In genomic region chrX:154980330-154981115, GRCh38 we compare ENCODE assay signal across 8 cellular contexts. TPM values are rescaled to one million over a fixed set of nuclear protein-coding genes. Genes with fewer than 3 reads are reported as not detected.
DNase-seq lines count a peak whose midpoint lies in the region; ATAC-seq and TF ChIP-seq lines count a peak whose summit lies in the region.

No MANE protein-coding gene starts in this region.

- in situ Hi-C loops in transverse colon (cut with MboI; ENCODE audit: low pct_ligation_motif_present in 1 of 4, low pct_unique_long_range_greater_than_20kb in 1 of 4, low sequenced_read_pairs in 3 of 4): loop anchor here in 3 of 4 donors (10.0 to 25.0 kb wide), 2 partner anchors 84 to 107 kb away; no protein-coding TSS in a partner anchor

- ATAC-seq in GM21619 (IDR thresholded peaks at IDR 0.05; ENCODE audit: unreplicated experiment) (peak; percentile 98), RWPE2 (ENCODE audit: low read depth) (peak; percentile 82)

- TF ChIP-seq POLR2A in transverse colon (IDR thresholded peaks at IDR 0.05): no peak

- no peak overlapping the region for H3K9ac ChIP-seq in trophoblast cell (ENCODE audit: low read length)

- H3K4ac ChIP-seq in trophoblast cell (ENCODE audit: low read depth, low read length): no peak overlapping the region

- no peak overlapping the region for H2AK5ac ChIP-seq in trophoblast cell (ENCODE audit: low read length)

- H3K9me3 ChIP-seq in DOHH2 (ENCODE audit: control insufficient read depth, insufficient read depth, low read length) (no peaks in the 10 kb centered on the region), KOPT-K1 (ENCODE audit: insufficient read depth, low read length, poor library complexity, severe bottlenecking) (no peaks in the 10 kb centered on the region), RWPE2 (ENCODE audit: severe bottlenecking) (no peaks in the 10 kb centered on the region), trophoblast cell (ENCODE audit: insufficient read depth, low read depth, low read length) (no peaks in the 10 kb centered on the region), transverse colon (no peaks in the 10 kb centered on the region)

- no peak overlapping the region for H3K23ac ChIP-seq in trophoblast cell (ENCODE audit: low read length)

- H3F3A ChIP-seq in DOHH2 (ENCODE audit: control insufficient read depth, insufficient read depth): no peaks in the 10 kb centered on the region

- intact Hi-C loops in transverse colon (cut with DNase I; ENCODE audit: low total_unique reads): no loop called here

- H2BK5ac ChIP-seq in trophoblast cell (ENCODE audit: low read depth, low read length, poor library complexity): no peak overlapping the region

- H4K8ac ChIP-seq in trophoblast cell (ENCODE audit: low read depth, low read length): no peak overlapping the region

- no peak overlapping the region for H3K4me3 ChIP-seq in DOHH2 (ENCODE audit: low read length)
- peak overlapping the region; percentile 23 for H3K4me3 ChIP-seq in RWPE2 (ENCODE audit: severe bottlenecking)
- H3K4me3 ChIP-seq in trophoblast cell (ENCODE audit: low read depth, low read length): no peak overlapping the region
- peak overlapping the region in 1 of 4 donors; percentile 41 for H3K4me3 ChIP-seq in transverse colon

- no peaks in the 10 kb centered on the region for H3K27me3 ChIP-seq in DOHH2 (ENCODE audit: control insufficient read depth, low read length)
- no peaks in the 10 kb centered on the region for H3K27me3 ChIP-seq in RWPE2 (ENCODE audit: insufficient read depth, poor library complexity, severe bottlenecking)
- H3K27me3 ChIP-seq in trophoblast cell (ENCODE audit: insufficient read depth, low read length): no peaks in the 10 kb centered on the region
- no peaks in the 10 kb centered on the region for H3K27me3 ChIP-seq in transverse colon

- peak overlapping the region; percentile 28 for H2AFZ ChIP-seq in trophoblast cell (ENCODE audit: insufficient read depth, low read length, poor library complexity)

- no peak overlapping the region for H3K18ac ChIP-seq in trophoblast cell (ENCODE audit: low read length)

- no peak overlapping the region for H4K91ac ChIP-seq in trophoblast cell (ENCODE audit: low read depth, low read length)

- H3K9me2 ChIP-seq in DOHH2 (replicated peaks; ENCODE audit: control insufficient read depth, low read length): no peaks in the 10 kb centered on the region

- H3K36me3 ChIP-seq in DOHH2 (ENCODE audit: control insufficient read depth, low read length): no peaks in the 10 kb centered on the region
- H3K36me3 ChIP-seq in KOPT-K1 (ENCODE audit: insufficient read depth, low read length): no peaks in the 10 kb centered on the region
- H3K36me3 ChIP-seq in RWPE2 (ENCODE audit: low read depth): no peaks in the 10 kb centered on the region
- no peaks in the 10 kb centered on the region for H3K36me3 ChIP-seq in trophoblast cell (ENCODE audit: control insufficient read depth in 1 of 2, insufficient read depth in 2 of 2, low read length in 2 of 2)
- no peaks in the 10 kb centered on the region for H3K36me3 ChIP-seq in transverse colon

- H3K79me2 ChIP-seq in DOHH2 (ENCODE audit: control insufficient read depth, low read length) (no peaks in the 10 kb centered on the region), trophoblast cell (ENCODE audit: control insufficient read depth, insufficient read depth, low read length, poor library complexity) (no peaks in the 10 kb centered on the region)

- H2BK12ac ChIP-seq in trophoblast cell (ENCODE audit: low read length): no peak overlapping the region

- H3K79me1 ChIP-seq in trophoblast cell (ENCODE audit: low read length): no peaks in the 10 kb centered on the region

- TF ChIP-seq CTCF in DOHH2 (IDR thresholded peaks at IDR 0.05; ENCODE audit: low read depth, low read length, poor library complexity, severe bottlenecking) (peak; percentile 59), RWPE2 (IDR thresholded peaks at IDR 0.05; ENCODE audit: poor library complexity, severe bottlenecking) (peak; percentile 75), transverse colon (IDR thresholded peaks at IDR 0.05) (peak; percentile 57 to 78 (median 61))

- H3K4me1 ChIP-seq in DOHH2 (ENCODE audit: control insufficient read depth, low read length): no peaks in the 10 kb centered on the region; the same call in 1 of the 2 replicates
- H3K4me1 ChIP-seq in RWPE2 (ENCODE audit: insufficient read depth, poor library complexity, severe bottlenecking): peaks cover 6% of the 10 kb centered on the region
- H3K4me1 ChIP-seq in trophoblast cell (ENCODE audit: control insufficient read depth in 1 of 2, insufficient read depth in 2 of 2, low read length in 2 of 2): no peaks in the 10 kb centered on the region
- H3K4me1 ChIP-seq in transverse colon: peaks cover 0 to 4% (median 0%) of the 10 kb centered on the region in 4 donors

- no peak for DNase-seq in RWPE2 (ENCODE audit: low spot score)
- DNase-seq in activated effector memory CD4-positive, alpha-beta T cell treated with anti-CD3 and anti-CD28 coated beads, Interleukin-2, amount 50 U/mL, for 16 hours: peak; percentile 88
- peak; percentile 70 for DNase-seq in globus pallidus (ENCODE audit: low spot score)
- DNase-seq in trophoblast cell: peak; percentile 56 to 86
- DNase-seq in transverse colon: peak; percentile 82

- WGBS in trophoblast cell (ENCODE audit: extremely low coverage, insufficient coverage, insufficient read length): no CpG with 5 or more reads among the region's 11 CpGs
- WGBS in transverse colon (ENCODE audit: low coverage in 1 of 2), 2 donors: 33% methylated on average over 8 of the region's 11 CpGs; no CpG with 5 or more reads in 1 of the 2 donors

- H2BK120ac ChIP-seq in trophoblast cell (ENCODE audit: insufficient read depth, low read length, poor library complexity): peak overlapping the region; percentile 31

- no peak for TF ChIP-seq EP300 in transverse colon (IDR thresholded peaks at IDR 0.05; ENCODE audit: low read depth)

- H3K4me2 ChIP-seq in DOHH2 (ENCODE audit: low read length) (peak overlapping the region; percentile 41), trophoblast cell (ENCODE audit: low read length) (peak overlapping the region; percentile 34)

- no peaks in the 10 kb centered on the region for H4K20me1 ChIP-seq in DOHH2 (ENCODE audit: control insufficient read depth, insufficient read depth, low read depth, low read length)

- no peak overlapping the region for H3K14ac ChIP-seq in trophoblast cell (ENCODE audit: low read length)

- H3K27ac ChIP-seq in DOHH2 (ENCODE audit: low read depth, low read length) (no peak overlapping the region), KOPT-K1 (ENCODE audit: low read depth, low read length, poor library complexity, severe bottlenecking) (peak overlapping the region; percentile 51), RWPE2 (ENCODE audit: poor library complexity, severe bottlenecking) (peak overlapping the region; percentile 25), trophoblast cell (ENCODE audit: low read depth, low read length) (no peak overlapping the region), transverse colon (no peak overlapping the region)

- H4K12ac ChIP-seq in trophoblast cell (ENCODE audit: low read depth, low read length): no peak overlapping the region

RNA-seq across cellular contexts. Expression of gene F8, which starts 42.0 kb away (rescaled TPM):
- polyA plus RNA-seq in trophoblast cell (2013): 0.60 and 0.92 TPM in 2 replicates
- total RNA-seq in transverse colon: 1 to 10 TPM; 1.2 to 4.5 (median 4.0) TPM

RNA-seq across cellular contexts. Expression of gene FUNDC2, which starts 46.1 kb away (rescaled TPM):
- 37.6 and 39.1 TPM in 2 replicates for polyA plus RNA-seq in trophoblast cell (2013)
- 10 to 100 TPM in 3 of 4 donors, 1 to 10 TPM in 1; 7.8 to 42.9 (median 32.9) TPM for total RNA-seq in transverse colon

Comparison
In these comparisons a context has a peak if more than half of its experiments do, and no peak if none do; other contexts are left out.
1. H3K27ac ChIP-seq: peak in KOPT-K1 (single experiment) and RWPE2 (single experiment); none in DOHH2 (single experiment), trophoblast cell (single experiment) and transverse colon (0 of 4).
2. Peak in every context shown above with its lines, with median percentiles within 50 percentile points of each other: CTCF ChIP-seq.